In genomic region chr12:105674871-105675699, GRCh38 we compare ENCODE assay signal across 28 cellular contexts.
A peak's percentile ranks its signal among the peaks of the same experiment; 100 is the strongest.
DNase-seq lines count a peak whose midpoint lies in the region; ATAC-seq and TF ChIP-seq lines count a peak whose summit lies in the region.
"Had no signal": no experiment of that assay in that cellular context is flagged by ENCODE, and none has a peak within 500 bp of the region (broad histone marks: within the 10 kb centered on the region; RNA-seq: fewer than 3 reads in every experiment).

No MANE protein-coding gene starts in this region.

- no peak overlapping the region for H3K9ac ChIP-seq in neuronal stem cell (ENCODE audit: low read depth, low read length, poor library complexity)

- H3K27ac ChIP-seq in heart right ventricle (peak overlapping the region in 6 of 10 donors; percentile 13 to 84 (median 47)), hepatocyte (peak overlapping the region; percentile 49), neuronal stem cell (replicated peaks; ENCODE audit: low read length) (no peak overlapping the region), coronary artery (peak overlapping the region in 1 of 2 donors; percentile 8), adrenal gland (no peak overlapping the region)
- H3K27ac ChIP-seq: 22Rv1, pancreas had no signal

- no peaks in the 10 kb centered on the region for H3K79me1 ChIP-seq in neuronal stem cell (ENCODE audit: low read depth, low read length)

- intact Hi-C loops in heart right ventricle (cut with DNase I), result loop anchor here in 4 of 10 donors (5.0 to 10.0 kb wide), 3 partner anchors 62 to 210 kb away; no protein-coding TSS in a partner anchor
- intact Hi-C loops in Right ventricle myocardium inferior (cut with DNase I), result loop anchor here (5.0 to 10.0 kb wide), 2 partner anchors 88 to 250 kb away; no protein-coding TSS in a partner anchor
- intact Hi-C loops in adrenal gland (cut with DNase I), result no loop called here

- H3K36me3 ChIP-seq in heart right ventricle (no peaks in the 10 kb centered on the region), hepatocyte (replicated peaks; ENCODE audit: insufficient read depth, low read depth) (no peaks in the 10 kb centered on the region), neuronal stem cell (replicated peaks in 1 of 2; ENCODE audit: control insufficient read depth in 2 of 2, insufficient read depth in 2 of 2, low read length in 2 of 2) (no peaks in the 10 kb centered on the region), adrenal gland (replicated peaks in 1 of 2) (no peaks in the 10 kb centered on the region)
- H3K36me3 ChIP-seq: pancreas, thyroid gland had no signal

- H3K14ac ChIP-seq in neuronal stem cell (ENCODE audit: low read length), result no peak overlapping the region

- H4K91ac ChIP-seq in neuronal stem cell (ENCODE audit: low read depth, low read length, poor library complexity), result no peak overlapping the region

- no peak overlapping the region for H3K4me2 ChIP-seq in hepatocyte
- no peak overlapping the region for H3K4me2 ChIP-seq in neuronal stem cell (ENCODE audit: insufficient read depth, low read length, poor library complexity, severe bottlenecking)

- H3K18ac ChIP-seq in neuronal stem cell (ENCODE audit: low read length), result no peak overlapping the region

- H3K4me1 ChIP-seq in heart right ventricle, result peaks cover 4 to 64% (median 33%) of the 10 kb centered on the region in 9 donors
- H3K4me1 ChIP-seq in hepatocyte (ENCODE audit: insufficient read depth), result peaks cover 32% of the 10 kb centered on the region
- H3K4me1 ChIP-seq in neuronal stem cell (ENCODE audit: control insufficient read depth in 2 of 2, insufficient read depth in 1 of 2, low read depth in 1 of 2, low read length in 2 of 2), result no peaks in the 10 kb centered on the region
- peaks cover 0 to 4% of the 10 kb centered on the region in 2 donors for H3K4me1 ChIP-seq in adrenal gland (replicated peaks in 1 of 2)

- ATAC-seq in heart right ventricle, result no peak
- no peak for ATAC-seq in Right ventricle myocardium inferior
- ATAC-seq: activated CD8-positive, alpha-beta T cell treated with anti-CD3 and anti-CD28 coated beads for 36 hours; Panc1; pancreas had no signal

- TF ChIP-seq CTCF in heart right ventricle (IDR thresholded peaks at IDR 0.05), result no peak
- TF ChIP-seq CTCF in hepatocyte (IDR thresholded peaks at IDR 0.05; ENCODE audit: poor library complexity), result no peak
- no peak for TF ChIP-seq CTCF in coronary artery (IDR thresholded peaks at IDR 0.05)
- TF ChIP-seq CTCF in adrenal gland (IDR thresholded peaks at IDR 0.05), result no peak

- H3K23ac ChIP-seq in neuronal stem cell (ENCODE audit: low read depth, low read length, poor library complexity), result no peak overlapping the region

- WGBS in heart right ventricle, 2 donors, result 80 to 82% methylated on average over 2 of the region's 2 CpGs
- 57% methylated on average over 2 of the region's 2 CpGs for WGBS in hepatocyte (ENCODE audit: low lambda C conversion rate, missing lambda C conversion rate)
- no CpG with 5 or more reads among the region's 2 CpGs for WGBS in neuronal stem cell (ENCODE audit: extremely low coverage in 2 of 2, insufficient read length in 2 of 2, insufficient replicate concordance in 1 of 2), 2 donors
- 59 to 78% (median 67%) methylated on average over 2 of the region's 2 CpGs for WGBS in adrenal gland, 4 donors

- no peak overlapping the region for H2BK15ac ChIP-seq in neuronal stem cell (ENCODE audit: low read length)

- H2AFZ ChIP-seq in hepatocyte (no peak overlapping the region), neuronal stem cell (ENCODE audit: low read length) (peak overlapping the region; percentile 24)

- H3K4me3 ChIP-seq in heart right ventricle, result no peak overlapping the region
- no peak overlapping the region for H3K4me3 ChIP-seq in hepatocyte
- H3K4me3 ChIP-seq in neuronal stem cell (ENCODE audit: low read length in 2 of 2), result no peak overlapping the region
- no peak overlapping the region for H3K4me3 ChIP-seq in coronary artery
- H3K4me3 ChIP-seq in adrenal gland, result no peak overlapping the region
- H3K4me3 ChIP-seq: pancreas, thyroid gland had no signal

- no peak overlapping the region for H3K4ac ChIP-seq in neuronal stem cell (ENCODE audit: low read length)

- no peak for TF ChIP-seq POLR2A in adrenal gland (IDR thresholded peaks at IDR 0.05)

- no peak overlapping the region for H4K8ac ChIP-seq in neuronal stem cell (ENCODE audit: low read depth, low read length)

- DNase-seq in heart right ventricle (no peak), Right ventricle myocardium inferior (ENCODE audit: missing footprints) (no peak), hepatocyte (ENCODE audit: low spot score) (no peak), neuronal stem cell (ENCODE audit: low spot score) (no peak), coronary artery (ENCODE audit: low spot score) (no peak), adrenal gland (no peak), NCI-H69 (lab: John Stamatoyannopoulos, UW) (no peak)
- no peak for DNase-seq in stimulated activated naive CD4-positive, alpha-beta T cell treated with Interleukin-2 at 50 U/mL for 16 hours (lab: John Stamatoyannopoulos, UW)
- DNase-seq: activated CD8-positive, alpha-beta memory T cell treated with anti-CD3 and anti-CD28 coated beads, Interleukin-2, amount 50 U/mL, for 48 hours; activated CD8-positive, alpha-beta T cell treated with anti-CD3 and anti-CD28 coated beads for 36 hours; activated naive CD4-positive, alpha-beta T cell treated with Interleukin-2 at 50 U/mL for 16 hours; C1 segment of cervical spinal cord; cerebellar nuclear complex; HCEC 1CT; head of caudate nucleus; kidney; NCI-H146; NCI-H226; NCI-H774; pancreas; retina; SHP77 treated with DMSO at 0.1 percent for 48 hours; small intestine; stimulated activated CD4-positive, alpha-beta T cell treated with anti-CD3 and anti-CD28 coated beads, Interleukin-1b, Interleukin-23, amount 100 ng/mL, for 48 hours; stimulated activated CD8-positive, alpha-beta memory T cell treated with anti-CD3 and anti-CD28 coated beads, Interleukin-4, amount 100 ng/mL, for 48 hours; thyroid gland had no signal

- H3K79me2 ChIP-seq in hepatocyte, result no peaks in the 10 kb centered on the region

- H3K9me3 ChIP-seq in heart right ventricle, result no peaks in the 10 kb centered on the region
- H3K9me3 ChIP-seq in hepatocyte (ENCODE audit: low read depth), result no peaks in the 10 kb centered on the region
- peaks cover 0 to 7% of the 10 kb centered on the region in 2 donors for H3K9me3 ChIP-seq in neuronal stem cell (replicated peaks in 1 of 2; ENCODE audit: control insufficient read depth in 2 of 2, insufficient read depth in 1 of 2, low read depth in 1 of 2, low read length in 2 of 2)
- H3K9me3 ChIP-seq in adrenal gland (replicated peaks in 1 of 3), result no peaks in the 10 kb centered on the region
- H3K9me3 ChIP-seq: pancreas, thyroid gland had no signal

- H2BK120ac ChIP-seq in neuronal stem cell (ENCODE audit: low read depth, low read length), result no peak overlapping the region

- no peak overlapping the region for H2AK5ac ChIP-seq in neuronal stem cell (ENCODE audit: low read depth, low read length)

- H4K20me1 ChIP-seq in hepatocyte (ENCODE audit: insufficient read depth, poor library complexity, severe bottlenecking), result no peaks in the 10 kb centered on the region

- no peak overlapping the region for H2BK5ac ChIP-seq in neuronal stem cell (ENCODE audit: low read length)

- no peaks in the 10 kb centered on the region for H3K9me2 ChIP-seq in hepatocyte (replicated peaks; ENCODE audit: insufficient read depth)

- no peaks in the 10 kb centered on the region for H3K27me3 ChIP-seq in heart right ventricle
- H3K27me3 ChIP-seq in hepatocyte, result no peaks in the 10 kb centered on the region
- no peaks in the 10 kb centered on the region for H3K27me3 ChIP-seq in neuronal stem cell (ENCODE audit: control insufficient read depth in 3 of 3, insufficient read depth in 3 of 3, low read depth in 1 of 3, low read length in 3 of 3)
- no peaks in the 10 kb centered on the region for H3K27me3 ChIP-seq in adrenal gland
- H3K27me3 ChIP-seq: pancreas, thyroid gland had no signal

- H2BK12ac ChIP-seq in neuronal stem cell (ENCODE audit: low read length), result no peak overlapping the region

Comparison
In these comparisons a context has a peak if more than half of its experiments do, and no peak if none do; other contexts are left out.
1. H3K27ac ChIP-seq: peak in heart right ventricle (6 of 10) and hepatocyte (single experiment); none in neuronal stem cell (single experiment) and adrenal gland (0 of 5).